8 cellular contexts compared by ENCODE assay signal in genomic region chr1:32215629-32216505, GRCh38. TPM values are rescaled to one million over a fixed set of nuclear protein-coding genes. Genes with fewer than 3 reads are reported as not detected.
DNase-seq lines count a peak whose midpoint lies in the region; ATAC-seq and TF ChIP-seq lines count a peak whose summit lies in the region.

No MANE protein-coding gene starts in this region.

- H3K27me3 ChIP-seq in GM06990 (replicated peaks; ENCODE audit: control insufficient read depth, insufficient read depth, low read length), result no peaks in the 10 kb centered on the region
- H3K27me3 ChIP-seq in MG63, result no peaks in the 10 kb centered on the region
- H3K27me3 ChIP-seq in SK-N-SH (ENCODE audit: insufficient read depth), result no peaks in the 10 kb centered on the region

- H3K4me2 ChIP-seq in SK-N-SH, result no peak overlapping the region

- peak; percentile 90 to 92 for ATAC-seq in activated naive CD4-positive, alpha-beta T cell treated with anti-CD3 and anti-CD28 coated beads, Interleukin-2, amount 50 U/mL, for 72 hours
- ATAC-seq in GM18868 (IDR thresholded peaks at IDR 0.05; ENCODE audit: unreplicated experiment), result no peak
- ATAC-seq in HG02973 (IDR thresholded peaks at IDR 0.05; ENCODE audit: unreplicated experiment), result no peak

- H4K20me1 ChIP-seq in SK-N-SH (ENCODE audit: insufficient read depth), result no peaks in the 10 kb centered on the region

- peak; percentile 75 for TF ChIP-seq RAD21 in SK-N-SH (IDR thresholded peaks at IDR 0.05; ENCODE audit: low read length)

- H3K27me3 Mint-ChIP-seq in glutamatergic neuron (ENCODE audit: unreplicated experiment) (peaks cover 3% of the 10 kb centered on the region), progenitor cell of endocrine pancreas (no peaks in the 10 kb centered on the region)

- H3K9me3 Mint-ChIP-seq in activated naive CD4-positive, alpha-beta T cell treated with anti-CD3 and anti-CD28 coated beads, Interleukin-2, amount 50 U/mL, for 72 hours, result no peaks in the 10 kb centered on the region
- H3K9me3 Mint-ChIP-seq in glutamatergic neuron (ENCODE audit: unreplicated experiment) (peaks cover 3% of the 10 kb centered on the region), progenitor cell of endocrine pancreas (ENCODE audit: low read depth) (no peaks in the 10 kb centered on the region)

- peaks cover 3% of the 10 kb centered on the region for H3F3A ChIP-seq in SK-N-SH (replicated peaks; ENCODE audit: insufficient read depth)

- POLR2A ChIA-PET in SK-N-SH (lab: Yijun Ruan, JAX), result interaction anchor here (0.7 to 2.2 kb wide), 5 partner anchors 10 to 120 kb away, joined by 3 to 11 read pairs (median 10); partner anchors contain the start of genes IQCC and MARCKSL1

- no peaks in the 10 kb centered on the region for H3K36me3 Mint-ChIP-seq in activated naive CD4-positive, alpha-beta T cell treated with anti-CD3 and anti-CD28 coated beads, Interleukin-2, amount 50 U/mL, for 72 hours
- H3K36me3 Mint-ChIP-seq in glutamatergic neuron (ENCODE audit: unreplicated experiment) (peaks cover 7% of the 10 kb centered on the region), progenitor cell of endocrine pancreas (ENCODE audit: insufficient read depth) (peaks cover 3% of the 10 kb centered on the region)

- peaks cover under 1% of the 10 kb centered on the region for H3K4me1 Mint-ChIP-seq in glutamatergic neuron (ENCODE audit: low read depth, unreplicated experiment)
- peaks cover 7% of the 10 kb centered on the region for H3K4me1 Mint-ChIP-seq in progenitor cell of endocrine pancreas (ENCODE audit: low read depth)

- H3K4me1 ChIP-seq in SK-N-SH (ENCODE audit: control insufficient read depth in 1 of 2, insufficient read depth in 2 of 2, low read depth in 1 of 2, low read length in 1 of 2), result peaks cover 0 to 5% of the 10 kb centered on the region in 2 experiments; a peak in 1 of 4 replicates

- no peak for DNase-seq in GM06990 (ENCODE audit: extremely low read depth, insufficient read length)
- DNase-seq in MG63, result peak; percentile 56
- peak; percentile 79 for DNase-seq in SK-N-SH
- DNase-seq in activated naive CD4-positive, alpha-beta T cell treated with anti-CD3 and anti-CD28 coated beads, Interleukin-2, amount 50 U/mL, for 72 hours (ENCODE audit: low spot score in 2 of 2), result peak in 1 of 2 donors; percentile 66
- peak; percentile 82 for DNase-seq in glutamatergic neuron
- DNase-seq in progenitor cell of endocrine pancreas (ENCODE audit: low spot score, unreplicated experiment), result peak; percentile 34

- H3K27ac Mint-ChIP-seq in activated naive CD4-positive, alpha-beta T cell treated with anti-CD3 and anti-CD28 coated beads, Interleukin-2, amount 50 U/mL, for 72 hours, result peak overlapping the region; percentile 23 to 84
- H3K27ac Mint-ChIP-seq in glutamatergic neuron (ENCODE audit: unreplicated experiment) (no peak overlapping the region), progenitor cell of endocrine pancreas (peak overlapping the region; percentile 73)

- 0 out of 4 replicates have a peak overlapping the region, but pooled peaks of 1 of the 2 experiments have one; percentile 12 for H3K27ac ChIP-seq in SK-N-SH (ENCODE audit: low read depth in 2 of 2, low read length in 1 of 2)

- H3K4me3 ChIP-seq in GM06990 (replicated peaks; ENCODE audit: low read depth, low read length) (no peak overlapping the region), MG63 (no peak overlapping the region), SK-N-SH (ENCODE audit: low read depth in 2 of 2, low read length in 1 of 2) (no peak overlapping the region; a peak in 1 of 4 replicates)

- peaks cover 9% of the 10 kb centered on the region for H3K36me3 ChIP-seq in GM06990 (ENCODE audit: control insufficient read depth, insufficient read depth, low read length)
- peaks cover 24% of the 10 kb centered on the region for H3K36me3 ChIP-seq in MG63
- peaks cover 5 to 27% of the 10 kb centered on the region in 2 experiments for H3K36me3 ChIP-seq in SK-N-SH (replicated peaks in 1 of 2; ENCODE audit: control insufficient read depth in 1 of 2, insufficient read depth in 2 of 2, low read length in 1 of 2)

- no peak overlapping the region for H2AFZ ChIP-seq in SK-N-SH (ENCODE audit: low read depth)

- H3K9me2 ChIP-seq in SK-N-SH, result no peaks in the 10 kb centered on the region

- TF ChIP-seq EP300 in SK-N-SH (IDR thresholded peaks at IDR 0.05; ENCODE audit: borderline replicate concordance in 1 of 2, low read depth in 1 of 2, low read length in 1 of 2), result no peak

- peaks cover 20% of the 10 kb centered on the region for H3K79me2 ChIP-seq in SK-N-SH (ENCODE audit: insufficient read depth)

- no peaks in the 10 kb centered on the region for H3K9me3 ChIP-seq in MG63
- no peaks in the 10 kb centered on the region for H3K9me3 ChIP-seq in SK-N-SH

- TF ChIP-seq CTCF in GM06990 (IDR thresholded peaks at IDR 0.05; ENCODE audit: insufficient read depth, low read length, poor library complexity, severe bottlenecking) (peak; percentile 84), SK-N-SH (IDR thresholded peaks at IDR 0.05) (peak; percentile 84), glutamatergic neuron (IDR thresholded peaks at IDR 0.05; ENCODE audit: partially characterized antibody, unreplicated experiment) (peak; percentile 70), progenitor cell of endocrine pancreas (IDR thresholded peaks at IDR 0.05; ENCODE audit: unreplicated experiment) (peak; percentile 73)

- CTCF ChIA-PET in SK-N-SH (lab: Yijun Ruan, JAX), result interaction anchor here (0.7 to 3.6 kb wide), 33 partner anchors 11 to 502 kb away, joined by 3 to 45 read pairs (median 4); partner anchors contain the start of genes BSDC1, CCDC28B, FAM167B and IQCC

- peak overlapping the region; percentile 38 for H3K4me3 Mint-ChIP-seq in glutamatergic neuron (ENCODE audit: unreplicated experiment)
- H3K4me3 Mint-ChIP-seq in progenitor cell of endocrine pancreas (ENCODE audit: low read depth), result no peak overlapping the region

- H3K9ac ChIP-seq in SK-N-SH, result no peak overlapping the region

- WGBS in SK-N-SH (ENCODE audit: low lambda C conversion rate), result 86% methylated on average over 7 of the region's 10 CpGs

TF ChIP-seq in SK-N-SH, 30 proteins besides CTCF, POLR2A, EP300 and RAD21:
- no peak for TF ChIP-seq FOSL2 (IDR thresholded peaks at IDR 0.05; ENCODE audit: borderline replicate concordance, low read depth)
- peak; percentile 61 for TF ChIP-seq SMC3 (IDR thresholded peaks at IDR 0.05; ENCODE audit: low read depth, low read length)

RNA-seq across cellular contexts. Expression of gene TMEM234, which starts 6.3 kb away (rescaled TPM):
- 12.2 and 14.5 TPM in 2 replicates for total RNA-seq in MG63 (2014; rRNA removed; shearing (Covaris generic); ENCODE audit: low replicate concordance)
- 31.8 and 31.9 TPM in 2 replicates for polyA plus RNA-seq in SK-N-SH (2012; rRNA removed)
- polyA plus RNA-seq in SK-N-SH (2012; cell fraction: cytosol; rRNA removed), result 15.8 and 16.2 TPM in 2 replicates
- 122 and 134 TPM in 2 replicates for polyA plus RNA-seq in SK-N-SH (2012; cell fraction: nucleus; rRNA removed)
- total RNA-seq in activated naive CD4-positive, alpha-beta T cell treated with anti-CD3 and anti-CD28 coated beads, Interleukin-2, amount 50 U/mL, for 72 hours, result 10 to 100 TPM in 1 of 2 donors, 1 to 10 TPM in 1; 7.0 to 10.7 TPM
- 21.8 TPM for total RNA-seq in glutamatergic neuron (ENCODE audit: unreplicated experiment)
- 43.2 and 49.2 TPM in 2 replicates for total RNA-seq in progenitor cell of endocrine pancreas

RNA-seq across cellular contexts. Expression of gene EIF3I, which starts 6.3 kb away (rescaled TPM):
- 515 and 870 TPM in 2 replicates for total RNA-seq in MG63 (2014; rRNA removed; shearing (Covaris generic); ENCODE audit: low replicate concordance)
- polyA plus RNA-seq in SK-N-SH (2012; rRNA removed), result 463 and 479 TPM in 2 replicates
- polyA plus RNA-seq in SK-N-SH (2012; cell fraction: cytosol; rRNA removed), result 440 and 513 TPM in 2 replicates
- 213 and 215 TPM in 2 replicates for polyA plus RNA-seq in SK-N-SH (2012; cell fraction: nucleus; rRNA removed)
- total RNA-seq in activated naive CD4-positive, alpha-beta T cell treated with anti-CD3 and anti-CD28 coated beads, Interleukin-2, amount 50 U/mL, for 72 hours, result 100 to 1,000 TPM; 273 to 295 TPM
- total RNA-seq in glutamatergic neuron (ENCODE audit: unreplicated experiment) (103 TPM), progenitor cell of endocrine pancreas (143 and 145 TPM in 2 replicates)

RNA-seq across cellular contexts. Expression of gene DCDC2B, which starts 7.0 kb away (rescaled TPM):
- total RNA-seq in MG63 (2014; rRNA removed; shearing (Covaris generic); ENCODE audit: low replicate concordance), result not detected in 2 replicates
- not detected in 2 replicates for polyA plus RNA-seq in SK-N-SH (2012; rRNA removed)
- polyA plus RNA-seq in SK-N-SH (2012; cell fraction: cytosol; rRNA removed), result not detected in 2 replicates
- 0.05 TPM in 1 of 2 replicates, not detected in the other for polyA plus RNA-seq in SK-N-SH (2012; cell fraction: nucleus; rRNA removed)
- under 1 TPM in 1 of 2 donors, not detected in 1; 0.16 TPM for total RNA-seq in activated naive CD4-positive, alpha-beta T cell treated with anti-CD3 and anti-CD28 coated beads, Interleukin-2, amount 50 U/mL, for 72 hours
- total RNA-seq in glutamatergic neuron (ENCODE audit: unreplicated experiment) (not detected), progenitor cell of endocrine pancreas (not detected in 2 replicates)

RNA-seq across cellular contexts. Expression of gene IQCC, which starts 10.4 kb away (rescaled TPM):
- 1.4 and 3.8 TPM in 2 replicates for total RNA-seq in MG63 (2014; rRNA removed; shearing (Covaris generic); ENCODE audit: low replicate concordance)
- polyA plus RNA-seq in SK-N-SH (2012; rRNA removed), result 2.4 and 2.9 TPM in 2 replicates
- 1.5 and 2.3 TPM in 2 replicates for polyA plus RNA-seq in SK-N-SH (2012; cell fraction: cytosol; rRNA removed)
- 2.9 and 3.6 TPM in 2 replicates for polyA plus RNA-seq in SK-N-SH (2012; cell fraction: nucleus; rRNA removed)
- total RNA-seq in activated naive CD4-positive, alpha-beta T cell treated with anti-CD3 and anti-CD28 coated beads, Interleukin-2, amount 50 U/mL, for 72 hours, result 1 to 10 TPM; 4.6 to 7.2 TPM
- total RNA-seq in glutamatergic neuron (ENCODE audit: unreplicated experiment) (2.7 TPM), progenitor cell of endocrine pancreas (5.1 and 5.6 TPM in 2 replicates)

RNA-seq across cellular contexts. Expression of gene CCDC28B, which starts 15.5 kb away (rescaled TPM):
- total RNA-seq in MG63 (2014; rRNA removed; shearing (Covaris generic); ENCODE audit: low replicate concordance), result 1.5 TPM in 1 of 2 replicates, not detected in the other
- 18.8 and 26.3 TPM in 2 replicates for polyA plus RNA-seq in SK-N-SH (2012; rRNA removed)
- polyA plus RNA-seq in SK-N-SH (2012; cell fraction: cytosol; rRNA removed), result 17.7 and 20.0 TPM in 2 replicates
- polyA plus RNA-seq in SK-N-SH (2012; cell fraction: nucleus; rRNA removed), result 15.6 and 22.9 TPM in 2 replicates
- 10 to 100 TPM; 20.8 to 24.9 TPM for total RNA-seq in activated naive CD4-positive, alpha-beta T cell treated with anti-CD3 and anti-CD28 coated beads, Interleukin-2, amount 50 U/mL, for 72 hours
- total RNA-seq in glutamatergic neuron (ENCODE audit: unreplicated experiment), result 34.4 TPM
- total RNA-seq in progenitor cell of endocrine pancreas, result 15.5 and 16.5 TPM in 2 replicates

Comparison
In these comparisons a context has a peak if more than half of its experiments do, and no peak if none do; other contexts are left out.
1. ATAC-seq: peak in activated naive CD4-positive, alpha-beta T cell treated with anti-CD3 and anti-CD28 coated beads, Interleukin-2, amount 50 U/mL, for 72 hours (2 of 2); none in GM18868 (single experiment) and HG02973 (single experiment).
2. Peak in every context shown above with its lines, with median percentiles within 50 percentile points of each other: CTCF ChIP-seq.